22 cellular contexts compared by ENCODE assay signal in genomic region chr6:140827593-140827992, GRCh38.
"Had no signal": no experiment of that assay in that cellular context is flagged by ENCODE, and none has a peak within 500 bp of the region (broad histone marks: within the 10 kb centered on the region; RNA-seq: fewer than 3 reads in every experiment).

No MANE protein-coding gene starts in this region.

- H3K4me3 ChIP-seq: left ventricle myocardium inferior, lung, neural progenitor cell, right atrium auricular region, skin epidermis, spleen, suprapubic skin, thoracic aorta, tibial artery, uterus had no signal

- H3K9me3 ChIP-seq: left ventricle myocardium inferior, neutrophil, right atrium auricular region, spleen, suprapubic skin, thoracic aorta, tibial artery, uterus had no signal

- H3K4me1 ChIP-seq: left ventricle myocardium inferior, neural progenitor cell, right atrium auricular region, spleen, suprapubic skin had no signal

- H2AFZ ChIP-seq: neural progenitor cell had no signal

- H3K27ac ChIP-seq: left ventricle myocardium inferior, neural progenitor cell, neutrophil, right atrium auricular region, skin epidermis, spleen, suprapubic skin, thoracic aorta, tibial artery, uterus had no signal

- ATAC-seq: natural killer cell; sciatic nerve; stimulated activated effector memory CD8-positive, alpha-beta T cell treated with anti-CD3 and anti-CD28 coated beads, Interleukin-12 subunit alpha, Interleukin-12 subunit beta, amount 100 ng/mL, for 72 hours had no signal

- DNase-seq: hippocampal formation; left ventricle myocardium inferior; mesendoderm; naive B cell; natural killer cell; nephron progenitor cell; occipital lobe; spleen; stimulated activated CD4-positive, alpha-beta T cell treated with anti-CD3 and anti-CD28 coated beads, Interleukin-4, amount 100 ng/mL, for 24 hours; stimulated activated naive CD4-positive, alpha-beta T cell; tibial artery; trophoblast cell; uterus had no signal

- H3K9ac ChIP-seq: neural progenitor cell had no signal

- H3K4me2 ChIP-seq: neural progenitor cell had no signal

- H3K36me3 ChIP-seq: left ventricle myocardium inferior, neural progenitor cell, neutrophil, right atrium auricular region, spleen, suprapubic skin, thoracic aorta, tibial artery, uterus had no signal

- H3K27me3 ChIP-seq: neural progenitor cell, neutrophil, right atrium auricular region, spleen, suprapubic skin, tibial artery, uterus had no signal
